In genomic region chr7:115223959-115224358, GRCh38 we compare ENCODE assay signal across 21 cellular contexts.
"Had no signal": no experiment of that assay in that cellular context is flagged by ENCODE, and none has a peak within 500 bp of the region (broad histone marks: within the 10 kb centered on the region; RNA-seq: fewer than 3 reads in every experiment).

No MANE protein-coding gene starts in this region.

- DNase-seq: Karpas-422, KG1, MG63, NCI-H1092, NCI-H1105 treated with DMSO at 0.1 percent for 48 hours, NCI-H1417 treated with DMSO at 0.1 percent for 48 hours, NCI-H146, NCI-H1694 treated with DMSO at 0.1 percent for 48 hours, NCI-H1930, NCI-H2107, NCI-H2171 treated with DMSO at 0.1 percent for 48 hours, NCI-H345, NCI-H446 treated with DMSO at 0.1 percent for 48 hours, NCI-H510A treated with DMSO at 0.1 percent for 48 hours, NCI-H526, NCI-H82, Right ventricle myocardium superior, RPMI8226, SIG-M5 had no signal

- H3K27me3 ChIP-seq: MG63, SJSA1 had no signal

- H3K27ac ChIP-seq: SJSA1, SK-N-MC had no signal

- H3K4me3 ChIP-seq: MG63, SJSA1, SK-N-MC had no signal

- H3K36me3 ChIP-seq: MG63, SJSA1 had no signal
